Comparison of ENCODE assay signal across 10 cellular contexts in genomic region chr1:54581621-54582035, GRCh38. TPM values are rescaled to one million over a fixed set of nuclear protein-coding genes. Genes with fewer than 3 reads are reported as not detected.
DNase-seq lines count a peak whose midpoint lies in the region; ATAC-seq and TF ChIP-seq lines count a peak whose summit lies in the region.
"Had no signal": no experiment of that assay in that cellular context is flagged by ENCODE, and none has a peak within 500 bp of the region (broad histone marks: within the 10 kb centered on the region; RNA-seq: fewer than 3 reads in every experiment).

No MANE protein-coding gene starts in this region.

- H3K27ac Mint-ChIP-seq in activated CD4-positive, alpha-beta T cell treated with anti-CD3 and anti-CD28 coated beads, Interleukin-2, amount 10 ng/mL, durations not matched to agents 24 days and 14 days, result no peak overlapping the region
- H3K27ac Mint-ChIP-seq in T-helper 17 cell, result no peak overlapping the region
- H3K27ac Mint-ChIP-seq: T-helper 1 cell treated with Interleukin-12 subunit alpha and Interleukin-12 subunit beta and Interleukin-4 antibody, amounts not matched to agents 30 μg/mL and 1 μg/mL, for 36 hours had no signal

- H3K4me1 ChIP-seq in right lobe of liver (peaks cover 1 to 28% (median 10%) of the 10 kb centered on the region in 4 donors), vagina (peaks cover 16% of the 10 kb centered on the region)

- ATAC-seq in right lobe of liver, result peak; percentile 95 to 99 (median 96)
- ATAC-seq in HG02571 (IDR thresholded peaks at IDR 0.05; ENCODE audit: unreplicated experiment), result no peak
- no peak for ATAC-seq in T-helper 17 cell

- WGBS in right lobe of liver (ENCODE audit: insufficient coverage, low coverage, low lambda C conversion rate, missing lambda C conversion rate), result 17% methylated on average over 1 of the region's 5 CpGs

- H3K9me3 Mint-ChIP-seq in activated CD4-positive, alpha-beta T cell treated with anti-CD3 and anti-CD28 coated beads, Interleukin-2, amount 10 ng/mL, durations not matched to agents 24 days and 14 days, result no peaks in the 10 kb centered on the region
- H3K9me3 Mint-ChIP-seq: T-helper 1 cell treated with Interleukin-12 subunit alpha and Interleukin-12 subunit beta and Interleukin-4 antibody, amounts not matched to agents 30 μg/mL and 1 μg/mL, for 36 hours had no signal

- H3K36me3 Mint-ChIP-seq in activated CD4-positive, alpha-beta T cell treated with anti-CD3 and anti-CD28 coated beads, Interleukin-2, amount 10 ng/mL, durations not matched to agents 24 days and 14 days (ENCODE audit: low read depth), result no peaks in the 10 kb centered on the region
- peaks cover 2% of the 10 kb centered on the region for H3K36me3 Mint-ChIP-seq in T-helper 17 cell (ENCODE audit: low read depth)

- peak overlapping the region; percentile 55 for H3K27ac ChIP-seq in 22Rv1
- H3K27ac ChIP-seq in right lobe of liver, result peak overlapping the region in 2 of 3 donors; percentile 77 to 83
- H3K27ac ChIP-seq in vagina, result peak overlapping the region; percentile 66
- H3K27ac ChIP-seq: BLaER1 treated with 17β-estradiol and CSF1 and Interleukin-3, amounts not matched to agents 10 nM and 100 nM had no signal

- H3K4me3 ChIP-seq in choroid plexus epithelial cell (ENCODE audit: low read depth, low read length), result no peak overlapping the region
- no peak overlapping the region for H3K4me3 ChIP-seq in right lobe of liver
- H3K4me3 ChIP-seq in vagina, result no peak overlapping the region
- H3K4me3 ChIP-seq: BLaER1 treated with 17β-estradiol and CSF1 and Interleukin-3, amounts not matched to agents 10 nM and 100 nM had no signal

- TF ChIP-seq POLR2A in right lobe of liver (IDR thresholded peaks at IDR 0.05) (no peak), vagina (IDR thresholded peaks at IDR 0.05) (no peak)

- H3K36me3 ChIP-seq in right lobe of liver (no peaks in the 10 kb centered on the region), vagina (no peaks in the 10 kb centered on the region)

- H3K4me3 Mint-ChIP-seq in activated CD4-positive, alpha-beta T cell treated with anti-CD3 and anti-CD28 coated beads, Interleukin-2, amount 10 ng/mL, durations not matched to agents 24 days and 14 days, result no peak overlapping the region
- H3K4me3 Mint-ChIP-seq in T-helper 17 cell, result no peak overlapping the region
- H3K4me3 Mint-ChIP-seq: T-helper 1 cell treated with Interleukin-12 subunit alpha and Interleukin-12 subunit beta and Interleukin-4 antibody, amounts not matched to agents 30 μg/mL and 1 μg/mL, for 36 hours had no signal

- TF ChIP-seq CTCF in 22Rv1 (IDR thresholded peaks at IDR 0.05) (no peak), choroid plexus epithelial cell (conservative IDR thresholded peaks at IDR 0.05; ENCODE audit: low read depth, low read length) (no peak), right lobe of liver (IDR thresholded peaks at IDR 0.05) (peak in 1 of 4 donors; percentile 41), vagina (IDR thresholded peaks at IDR 0.05) (no peak)

- H3K27me3 ChIP-seq in right lobe of liver (no peaks in the 10 kb centered on the region), vagina (no peaks in the 10 kb centered on the region)
- H3K27me3 ChIP-seq: BLaER1 treated with 17β-estradiol and CSF1 and Interleukin-3, amounts not matched to agents 10 nM and 100 nM had no signal

- H3K9me3 ChIP-seq in right lobe of liver, result no peaks in the 10 kb centered on the region
- H3K9me3 ChIP-seq in vagina, result no peaks in the 10 kb centered on the region
- no peaks in the 10 kb centered on the region for H3K9me3 ChIP-seq in T-helper 17 cell (ENCODE audit: control insufficient read depth, low read length, poor library complexity, severe bottlenecking)
- H3K9me3 ChIP-seq: BLaER1 treated with 17β-estradiol and CSF1 and Interleukin-3, amounts not matched to agents 10 nM and 100 nM had no signal

- H3K27me3 Mint-ChIP-seq in activated CD4-positive, alpha-beta T cell treated with anti-CD3 and anti-CD28 coated beads, Interleukin-2, amount 10 ng/mL, durations not matched to agents 24 days and 14 days, result no peaks in the 10 kb centered on the region
- no peaks in the 10 kb centered on the region for H3K27me3 Mint-ChIP-seq in T-helper 17 cell

- intact Hi-C loops in right lobe of liver (cut with DNase I) (no loop called here), vagina (cut with DNase I) (no loop called here)
- intact Hi-C loops in activated CD4-positive, alpha-beta T cell treated with anti-CD3 and anti-CD28 coated beads, Interleukin-2, amount 10 ng/mL, durations not matched to agents 24 days and 14 days (cut with micrococcal nuclease), result no loop called here

- DNase-seq in M059J (ENCODE audit: low read depth) (peak; percentile 90), choroid plexus epithelial cell (ENCODE audit: low read depth) (peak; percentile 53), right lobe of liver (peak; percentile 96 to 99 (median 99)), vagina (ENCODE audit: extremely low spot score in 2 of 2) (no peak), T-helper 17 cell (no peak)
- no peak for DNase-seq in activated CD4-positive, alpha-beta T cell treated with anti-CD3 and anti-CD28 coated beads, Interleukin-2, amount 10 ng/mL, durations not matched to agents 24 days and 14 days

- H3K4me1 Mint-ChIP-seq in activated CD4-positive, alpha-beta T cell treated with anti-CD3 and anti-CD28 coated beads, Interleukin-2, amount 10 ng/mL, durations not matched to agents 24 days and 14 days, result no peaks in the 10 kb centered on the region
- peaks cover 3% of the 10 kb centered on the region for H3K4me1 Mint-ChIP-seq in T-helper 17 cell

RNA-seq across cellular contexts. Expression of gene ACOT11, which starts 33.6 kb away (rescaled TPM):
- 0.64 and 0.66 TPM in 2 replicates for total RNA-seq in M059J (2014; rRNA removed; shearing (Covaris generic))
- total RNA-seq in right lobe of liver, result 1 to 10 TPM in 2 of 6 experiments, under 1 TPM in 4; 0.50 to 1.3 (median 0.84) TPM
- 26.0 TPM for total RNA-seq in vagina
- 1.3 and 1.6 TPM in 2 replicates for total RNA-seq in activated CD4-positive, alpha-beta T cell treated with anti-CD3 and anti-CD28 coated beads, Interleukin-2, amount 10 ng/mL, durations not matched to agents 24 days and 14 days
- total RNA-seq in T-helper 17 cell, result under 1 TPM; 0.67 to 0.78 TPM

RNA-seq across cellular contexts. Expression of gene FAM151A, which starts 41.7 kb away (rescaled TPM):
- total RNA-seq in M059J (2014; rRNA removed; shearing (Covaris generic)), result not detected in 2 replicates
- total RNA-seq in right lobe of liver (10 to 100 TPM in 2 of 6 experiments, 1 to 10 TPM in 2, under 1 TPM in 2; 0.12 to 72.9 (median 5.2) TPM), vagina (not detected), T-helper 17 cell (not detected)
- not detected in 2 replicates for total RNA-seq in activated CD4-positive, alpha-beta T cell treated with anti-CD3 and anti-CD28 coated beads, Interleukin-2, amount 10 ng/mL, durations not matched to agents 24 days and 14 days

RNA-seq across cellular contexts. Expression of gene MROH7, which starts 60.0 kb away (rescaled TPM):
- total RNA-seq in M059J (2014; rRNA removed; shearing (Covaris generic)), result not detected in 2 replicates
- 1 to 10 TPM in 3 of 6 experiments, under 1 TPM in 3; 0.37 to 3.1 (median 1.2) TPM for total RNA-seq in right lobe of liver
- 7.4 TPM for total RNA-seq in vagina
- total RNA-seq in activated CD4-positive, alpha-beta T cell treated with anti-CD3 and anti-CD28 coated beads, Interleukin-2, amount 10 ng/mL, durations not matched to agents 24 days and 14 days, result 0.07 and 0.12 TPM in 2 replicates
- total RNA-seq in T-helper 17 cell, result under 1 TPM; 0.37 to 0.77 TPM

Comparison
In these comparisons a context has a peak if more than half of its experiments do, and no peak if none do; other contexts are left out.
1. DNase-seq: peak in M059J (single experiment), choroid plexus epithelial cell (single experiment) and right lobe of liver (3 of 3); none in vagina (0 of 2), activated CD4-positive, alpha-beta T cell treated with anti-CD3 and anti-CD28 coated beads, Interleukin-2, amount 10 ng/mL, durations not matched to agents 24 days and 14 days (single experiment) and T-helper 17 cell (0 of 3).
2. ATAC-seq: peak in right lobe of liver (4 of 4); none in HG02571 (single experiment) and T-helper 17 cell (single experiment).
3. RNA of gene ACOT11, which starts 33.6 kb away (total RNA-seq): 26.0 TPM in vagina (single experiment); 1.3 to 1.6 TPM in activated CD4-positive, alpha-beta T cell treated with anti-CD3 and anti-CD28 coated beads, Interleukin-2, amount 10 ng/mL, durations not matched to agents 24 days and 14 days, 0.50 to 1.3 TPM in right lobe of liver, 0.67 to 0.78 TPM in T-helper 17 cell and 0.64 to 0.66 TPM in M059J; every median in the first group is over 10 times any median in the second.
4. Peak in every context shown above with its lines, with median percentiles within 50 percentile points of each other: H3K27ac ChIP-seq.